ENCODE assay signal across 1 cellular context in the genomic region with DNA sequence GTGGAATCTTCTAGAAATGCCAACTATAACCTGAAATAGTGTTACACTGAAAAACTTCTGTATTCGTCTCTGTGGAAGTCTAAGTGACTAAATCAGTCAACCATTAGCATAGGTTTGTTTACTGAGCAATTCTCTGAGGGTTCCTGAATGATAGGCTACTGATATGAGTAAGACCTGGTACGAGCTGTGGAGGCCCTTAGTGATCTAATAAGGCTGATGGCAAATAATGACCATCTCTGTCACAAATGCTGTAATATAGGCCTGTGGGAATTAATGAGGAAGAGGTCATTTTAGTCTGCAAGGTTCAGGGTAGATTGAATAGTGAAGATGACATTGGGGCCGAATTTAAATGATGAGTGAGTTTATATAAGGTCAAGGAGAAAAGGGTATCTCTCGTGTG.
TF ChIP-seq lines count a peak whose summit lies in the region.

No MANE protein-coding gene starts in this region.

TF ChIP-seq in SK-N-SH treated with all-trans-retinoic acid at 6 μM for 48 hours, 23 proteins besides CTCF, POLR2A, EP300 and RAD21 (continued from another document):
- TF ChIP-seq ISL1 (CRISPR knock-in tag; IDR thresholded peaks at IDR 0.05) (no peak), OSR1 (CRISPR knock-in tag; IDR thresholded peaks at IDR 0.05) (no peak), ZNF70 (CRISPR knock-in tag; IDR thresholded peaks at IDR 0.05) (no peak), TOX (CRISPR knock-in tag; IDR thresholded peaks at IDR 0.05; ENCODE audit: borderline replicate concordance) (no peak)
- TF ChIP-seq, protein P1, sequence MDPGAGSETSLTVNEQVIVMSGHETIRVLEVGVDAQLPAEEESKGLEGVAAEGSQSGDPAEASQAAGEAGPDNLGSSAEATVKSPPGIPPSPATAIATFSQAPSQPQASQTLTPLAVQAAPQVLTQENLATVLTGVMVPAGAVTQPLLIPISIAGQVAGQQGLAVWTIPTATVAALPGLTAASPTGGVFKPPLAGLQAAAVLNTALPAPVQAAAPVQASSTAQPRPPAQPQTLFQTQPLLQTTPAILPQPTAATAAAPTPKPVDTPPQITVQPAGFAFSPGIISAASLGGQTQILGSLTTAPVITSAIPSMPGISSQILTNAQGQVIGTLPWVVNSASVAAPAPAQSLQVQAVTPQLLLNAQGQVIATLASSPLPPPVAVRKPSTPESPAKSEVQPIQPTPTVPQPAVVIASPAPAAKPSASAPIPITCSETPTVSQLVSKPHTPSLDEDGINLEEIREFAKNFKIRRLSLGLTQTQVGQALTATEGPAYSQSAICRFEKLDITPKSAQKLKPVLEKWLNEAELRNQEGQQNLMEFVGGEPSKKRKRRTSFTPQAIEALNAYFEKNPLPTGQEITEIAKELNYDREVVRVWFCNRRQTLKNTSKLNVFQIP (CRISPR knock-in tag; IDR thresholded peaks at IDR 0.05; ENCODE audit: borderline replicate concordance, low read depth), result no peak
